Comparison of ENCODE assay signal across 8 cellular contexts in the genomic region with DNA sequence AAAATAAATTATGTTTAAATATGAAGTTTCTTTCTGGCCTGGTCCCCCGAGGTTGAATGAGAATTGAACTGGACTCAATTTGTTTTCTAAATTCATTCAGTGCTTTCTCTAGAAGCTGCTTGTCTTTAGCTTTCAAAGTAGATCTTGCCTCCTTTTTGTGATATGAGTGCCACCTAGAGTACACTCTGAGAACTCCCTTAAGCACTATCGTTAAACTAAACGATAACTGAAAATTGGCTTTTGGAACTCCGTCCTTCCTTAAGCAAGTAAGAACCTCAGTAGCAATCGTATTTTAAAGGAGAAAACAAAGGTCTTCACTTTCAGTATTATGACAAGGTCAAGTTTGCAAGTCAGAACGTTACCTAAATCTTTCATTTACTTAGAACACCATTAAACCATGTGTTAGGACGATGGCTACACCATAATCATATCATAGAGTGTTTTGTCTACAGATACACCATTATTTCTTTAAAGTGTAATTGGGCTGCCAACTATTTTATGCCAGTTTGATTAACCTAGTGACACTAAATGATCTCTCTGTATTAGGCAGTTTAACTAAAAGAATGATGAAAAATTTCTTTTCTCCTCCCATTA.
DNase-seq lines count a peak whose midpoint lies in the region; ATAC-seq, FAIRE-seq and TF ChIP-seq lines count a peak whose summit lies in the region.

No MANE protein-coding gene starts in this region.

- CTCF ChIA-PET in A549 (lab: Yijun Ruan, JAX): interaction anchor here (0.5 to 2.9 kb wide), 52 partner anchors 9 to 1787 kb away, joined by 3 to 24 read pairs (median 3); partner anchors contain the start of genes SNAPC1 and TMEM30B

- TF ChIP-seq EP300 in A549 (IDR thresholded peaks at IDR 0.05): no peak

- ATAC-seq in A549 (peak; percentile 75 to 91; a peak in 3 of 6 replicates), HG02759 (IDR thresholded peaks at IDR 0.05; ENCODE audit: unreplicated experiment) (peak; percentile 68)

- H3K4me1 Mint-ChIP-seq in osteocyte (ENCODE audit: unreplicated experiment): no peaks in the 10 kb centered on the region

- H3K36me3 ChIP-seq in SU-DHL-6 (ENCODE audit: low read length) (no peaks in the 10 kb centered on the region), fibroblast of lung (ENCODE audit: control insufficient read depth, insufficient read depth, low read length) (no peaks in the 10 kb centered on the region)

- H3K9ac ChIP-seq in SU-DHL-6 (ENCODE audit: low read length): no peak overlapping the region
- no peak overlapping the region for H3K9ac ChIP-seq in fibroblast of lung (ENCODE audit: insufficient read depth, low read length)

- H3K4me3 ChIP-seq in A549 (no peak overlapping the region), GM12864 (ENCODE audit: low read depth, low read length) (no peak overlapping the region), SU-DHL-6 (ENCODE audit: insufficient read depth, low read length, poor library complexity, severe bottlenecking) (no peak overlapping the region), fibroblast of lung (replicated peaks in 1 of 4; ENCODE audit: control extremely low read depth in 1 of 4, insufficient read depth in 1 of 4, low read depth in 3 of 4, low read length in 4 of 4) (no peak overlapping the region)

- no peak overlapping the region for H3K4me3 Mint-ChIP-seq in osteocyte (ENCODE audit: unreplicated experiment)

- TF ChIP-seq CTCF in A549 (IDR thresholded peaks at IDR 0.05): peak; percentile 81
- peak; percentile 70 for TF ChIP-seq CTCF in GM12864 (IDR thresholded peaks at IDR 0.05; ENCODE audit: low read depth, low read length, missing control alignments)
- peak; percentile 70 for TF ChIP-seq CTCF in SU-DHL-6 (IDR thresholded peaks at IDR 0.05; ENCODE audit: insufficient read depth, low read length, poor library complexity, severe bottlenecking)
- peak; percentile 86 to 88 for TF ChIP-seq CTCF in fibroblast of lung (conservative IDR thresholded peaks at IDR 0.05 in 1 of 2, IDR thresholded peaks at IDR 0.05 in 1 of 2; ENCODE audit: low read depth in 1 of 2, low read length in 2 of 2)
- TF ChIP-seq CTCF in osteocyte (IDR thresholded peaks at IDR 0.05): peak; percentile 88

- no peak overlapping the region for H2AFZ ChIP-seq in SU-DHL-6 (ENCODE audit: low read depth, low read length, severe bottlenecking)
- no peak overlapping the region for H2AFZ ChIP-seq in fibroblast of lung (ENCODE audit: low read length)

- H4K20me1 ChIP-seq in SU-DHL-6 (ENCODE audit: low read depth, low read length) (no peaks in the 10 kb centered on the region), fibroblast of lung (ENCODE audit: control insufficient read depth, extremely low read depth, insufficient read depth, low read length) (no peaks in the 10 kb centered on the region)

- no peaks in the 10 kb centered on the region for H3F3A ChIP-seq in SU-DHL-6 (ENCODE audit: insufficient read depth)

- peak; percentile 88 for TF ChIP-seq RAD21 in A549 (conservative IDR thresholded peaks at IDR 0.05 in 1 of 2, IDR thresholded peaks at IDR 0.05 in 1 of 2)

- H3K27ac ChIP-seq in A549: no peak overlapping the region
- no peak overlapping the region for H3K27ac ChIP-seq in SU-DHL-6 (ENCODE audit: low read depth, low read length)
- no peak overlapping the region for H3K27ac ChIP-seq in fibroblast of lung (ENCODE audit: insufficient read depth, low read length)

- no peaks in the 10 kb centered on the region for H3K9me3 Mint-ChIP-seq in osteocyte (ENCODE audit: unreplicated experiment)

- no peaks in the 10 kb centered on the region for H3K36me3 Mint-ChIP-seq in osteocyte (ENCODE audit: unreplicated experiment)

- POLR2A ChIA-PET in A549 (lab: Yijun Ruan, JAX): no interaction called here

- no peak overlapping the region for H3K4me2 ChIP-seq in A549
- no peak overlapping the region for H3K4me2 ChIP-seq in SU-DHL-6 (ENCODE audit: low read depth, low read length, poor library complexity, severe bottlenecking)
- H3K4me2 ChIP-seq in fibroblast of lung (ENCODE audit: extremely low read depth, insufficient read depth, low read length): no peak overlapping the region

- no peaks in the 10 kb centered on the region for H3K9me3 ChIP-seq in A549
- no peaks in the 10 kb centered on the region for H3K9me3 ChIP-seq in SU-DHL-6 (ENCODE audit: insufficient read depth, low read length)
- no peaks in the 10 kb centered on the region for H3K9me3 ChIP-seq in fibroblast of lung (ENCODE audit: control insufficient read depth, insufficient read depth, low read depth, low read length)

- TF ChIP-seq POLR2A in A549 (IDR thresholded peaks at IDR 0.05; ENCODE audit: low read length): no peak

- no peaks in the 10 kb centered on the region for H3K4me1 ChIP-seq in A549
- H3K4me1 ChIP-seq in fibroblast of lung (ENCODE audit: control insufficient read depth, extremely low read depth, insufficient read depth, low read length): no peaks in the 10 kb centered on the region

- FAIRE-seq in A549 (lab: Jason Lieb, UNC): peak; percentile 90

- H3K27ac Mint-ChIP-seq in osteocyte (ENCODE audit: unreplicated experiment): no peak overlapping the region

- H3K27me3 ChIP-seq in SU-DHL-6 (ENCODE audit: low read length) (no peaks in the 10 kb centered on the region), fibroblast of lung (ENCODE audit: control insufficient read depth, insufficient read depth, low read length) (no peaks in the 10 kb centered on the region)

- H3K27me3 Mint-ChIP-seq in osteocyte (ENCODE audit: unreplicated experiment): peaks cover 32% of the 10 kb centered on the region

- DNase-seq in A549 (ENCODE audit: low read depth in 1 of 2, low spot score in 1 of 2) (peak; percentile 31 to 58), GM12864 (ENCODE audit: low read depth) (peak; percentile 35), NCI-H146 (lab: John Stamatoyannopoulos, UW) (peak; percentile 54), fibroblast of lung (ENCODE audit: low read depth in 2 of 2) (peak; percentile 41 to 78), osteocyte (ENCODE audit: extremely low spot score, unreplicated experiment) (no peak)
- DNase-seq in stimulated activated CD4-positive, alpha-beta T cell treated with anti-CD3 and anti-CD28 coated beads, Interleukin-12 subunit alpha, Interleukin-12 subunit beta, amount 100 ng/mL, for 4 hours: no peak

- H3K79me2 ChIP-seq in SU-DHL-6 (ENCODE audit: insufficient read depth, low read length) (no peaks in the 10 kb centered on the region), fibroblast of lung (ENCODE audit: control insufficient read depth, insufficient read depth, low read length) (no peaks in the 10 kb centered on the region)

- 4% methylated on average over 7 of the region's 7 CpGs for WGBS in A549 (ENCODE audit: missing lambda C conversion rate)

- no peaks in the 10 kb centered on the region for H3K9me2 ChIP-seq in SU-DHL-6 (replicated peaks; ENCODE audit: insufficient read depth, low read length)

TF ChIP-seq in A549, 52 proteins besides CTCF, POLR2A, EP300 and RAD21:
- TF ChIP-seq CHD4 (IDR thresholded peaks at IDR 0.05; ENCODE audit: borderline replicate concordance): no peak
- no peak for TF ChIP-seq EHF (CRISPR knock-in tag; IDR thresholded peaks at IDR 0.05)
- TF ChIP-seq SMC3 (IDR thresholded peaks at IDR 0.05): peak; percentile 83
- TF ChIP-seq HES2 (IDR thresholded peaks at IDR 0.05): no peak
- no peak for TF ChIP-seq POLR2AphosphoS2 (conservative IDR thresholded peaks at IDR 0.05; ENCODE audit: low read length)
- no peak for TF ChIP-seq CHD2 (IDR thresholded peaks at IDR 0.05; ENCODE audit: low read length, partially characterized antibody)

Comparison
In these comparisons a context has a peak if more than half of its experiments do, and no peak if none do; other contexts are left out.
1. DNase-seq: peak in A549 (2 of 2), GM12864 (single experiment), NCI-H146 (single experiment) and fibroblast of lung (2 of 2); none in osteocyte (single experiment) and stimulated activated CD4-positive, alpha-beta T cell treated with anti-CD3 and anti-CD28 coated beads, Interleukin-12 subunit alpha, Interleukin-12 subunit beta, amount 100 ng/mL, for 4 hours (single experiment).
2. Peak in every context shown above with its lines, with median percentiles within 50 percentile points of each other: CTCF ChIP-seq.